In the genomic region with DNA sequence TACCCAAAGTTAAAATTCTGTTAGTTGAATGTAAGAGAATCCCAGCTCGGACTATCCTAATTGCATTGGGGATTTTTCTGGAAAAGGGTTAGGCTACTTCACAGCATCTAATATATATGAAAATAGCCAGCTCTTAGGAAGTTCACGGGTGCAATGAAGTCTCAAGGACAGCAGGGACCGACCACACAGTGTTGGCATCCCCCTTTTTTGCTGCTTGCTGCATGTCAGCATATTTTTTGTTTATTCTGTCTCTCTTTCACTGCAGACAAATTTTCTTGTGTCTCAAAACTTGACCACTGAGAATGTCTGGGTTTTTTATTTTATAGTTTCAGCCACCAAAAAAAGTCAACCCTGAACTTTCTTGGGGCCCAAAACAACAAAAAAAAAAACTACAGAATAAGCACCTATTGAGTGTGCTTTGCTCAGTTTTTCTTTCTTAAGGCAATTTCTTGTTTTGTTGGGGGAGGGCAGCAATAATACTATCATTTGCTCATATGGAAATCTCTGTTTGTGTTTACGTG, we compare ENCODE assay signal across 3 cellular contexts.
"Had no signal": no experiment of that assay in that cellular context is flagged by ENCODE, and none has a peak within 500 bp of the region (broad histone marks: within the 10 kb centered on the region; RNA-seq: fewer than 3 reads in every experiment).

No MANE protein-coding gene starts in this region.

- ATAC-seq: GM12878 had no signal

- H3K4me3 ChIP-seq: GM12878 had no signal

- DNase-seq: GDM1, GF-D8 had no signal
